ENCODE assay signal across 15 cellular contexts in the genomic region with DNA sequence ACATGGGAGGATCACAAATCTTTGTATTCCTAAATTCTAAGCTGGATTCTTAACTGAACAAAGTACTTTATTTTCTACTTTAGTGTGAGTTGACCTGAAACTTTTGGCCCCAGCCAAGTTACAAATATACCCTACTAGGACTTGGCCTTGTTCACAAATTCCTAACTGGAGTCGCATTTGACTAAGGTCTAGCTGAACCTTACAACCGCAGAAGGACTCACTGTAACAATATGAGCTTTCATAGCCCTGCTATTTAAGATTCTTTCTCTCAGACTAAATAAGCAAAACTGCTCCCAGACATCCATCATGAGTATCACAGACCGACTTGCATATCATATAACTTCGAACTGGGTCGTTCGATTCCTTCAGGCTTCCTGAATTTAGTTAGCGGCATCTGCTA. TPM values are rescaled to one million over a fixed set of nuclear protein-coding genes. Genes with fewer than 3 reads are reported as not detected.
"Had no signal": no experiment of that assay in that cellular context is flagged by ENCODE, and none has a peak within 500 bp of the region (broad histone marks: within the 10 kb centered on the region; RNA-seq: fewer than 3 reads in every experiment).

No MANE protein-coding gene starts in this region.

- H3K36me3 ChIP-seq: suprapubic skin, WERI-Rb-1 had no signal

- DNase-seq: activated CD4-positive, alpha-beta T cell treated with anti-CD3 and anti-CD28 coated beads for 1 hour; activated CD4-positive, alpha-beta T cell treated with anti-CD3 and anti-CD28 coated beads, Interleukin-2, amount 50 U/mL, for 4 hours; activated gamma-delta T cell; dermis blood vessel endothelial cell; foreskin keratinocyte; glutamatergic neuron; hippocampal formation; left colon; nephron progenitor cell; nucleus accumbens; WERI-Rb-1 had no signal

- H3K4me3 ChIP-seq: SK-N-MC, suprapubic skin had no signal

- H3K27ac ChIP-seq: foreskin keratinocyte, SK-N-MC, suprapubic skin, WERI-Rb-1 had no signal

- H3K4me1 ChIP-seq: foreskin keratinocyte, suprapubic skin had no signal

- H3K27me3 ChIP-seq: suprapubic skin had no signal

- ATAC-seq: foreskin keratinocyte, left colon had no signal

- H3K9me3 ChIP-seq: suprapubic skin had no signal

RNA-seq across cellular contexts. Expression of gene ADAMTS9, which starts 28.3 kb away (rescaled TPM):
- total RNA-seq: activated CD8-positive, alpha-beta memory T cell treated with anti-CD3 and anti-CD28 coated beads for 36 hours; T-helper 2 cell treated with Interferon-gamma antibody and Interleukin-4, amounts not matched to agents 100 ng/mL and 5 ng/mL, for 36 hours had no signal
